In the genomic region with DNA sequence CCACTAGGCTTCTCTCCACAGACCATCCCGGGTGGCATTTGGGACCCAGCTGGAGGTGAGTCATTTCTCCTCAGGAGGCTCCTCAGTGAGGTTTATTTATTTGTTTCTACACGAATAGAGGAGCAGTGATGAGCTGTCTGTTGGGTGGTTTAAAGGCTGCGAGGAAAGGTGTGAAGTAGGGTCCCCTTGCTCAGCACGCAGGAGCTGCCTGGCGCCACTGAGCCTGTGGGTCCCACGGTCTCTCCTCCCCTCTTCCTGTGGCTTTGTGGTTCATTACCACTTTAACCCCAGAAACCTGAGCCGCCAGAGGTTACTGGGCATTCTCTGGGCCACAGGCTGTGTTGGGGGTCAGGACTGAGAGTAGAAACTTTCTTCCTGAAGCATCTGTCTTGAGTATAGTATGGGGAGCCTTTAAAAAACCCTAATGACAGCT, we compare ENCODE assay signal across 9 cellular contexts.
DNase-seq lines count a peak whose midpoint lies in the region; ATAC-seq lines count a peak whose summit lies in the region.
"Had no signal": no experiment of that assay in that cellular context is flagged by ENCODE, and none has a peak within 500 bp of the region (broad histone marks: within the 10 kb centered on the region; RNA-seq: fewer than 3 reads in every experiment).

No MANE protein-coding gene starts in this region.

- peaks cover 7% of the 10 kb centered on the region for H3K36me3 Mint-ChIP-seq in activated naive CD8-positive, alpha-beta T cell treated with anti-CD3 and anti-CD28 coated beads, Interleukin-2, amount 50 U/mL, for 24 hours (ENCODE audit: low read depth)
- peaks cover 27% of the 10 kb centered on the region for H3K36me3 Mint-ChIP-seq in stimulated activated effector memory CD8-positive, alpha-beta T cell treated with anti-CD3 and anti-CD28 coated beads, Interleukin-12 subunit alpha, Interleukin-12 subunit beta, amount 100 ng/mL, for 72 hours

- no peaks in the 10 kb centered on the region for H3K9me3 Mint-ChIP-seq in activated naive CD8-positive, alpha-beta T cell treated with anti-CD3 and anti-CD28 coated beads, Interleukin-2, amount 50 U/mL, for 24 hours
- no peaks in the 10 kb centered on the region for H3K9me3 Mint-ChIP-seq in stimulated activated effector memory CD8-positive, alpha-beta T cell treated with anti-CD3 and anti-CD28 coated beads, Interleukin-12 subunit alpha, Interleukin-12 subunit beta, amount 100 ng/mL, for 72 hours

- H3K4me3 Mint-ChIP-seq in activated naive CD8-positive, alpha-beta T cell treated with anti-CD3 and anti-CD28 coated beads, Interleukin-2, amount 50 U/mL, for 24 hours = no peak overlapping the region
- H3K4me3 Mint-ChIP-seq in stimulated activated effector memory CD8-positive, alpha-beta T cell treated with anti-CD3 and anti-CD28 coated beads, Interleukin-12 subunit alpha, Interleukin-12 subunit beta, amount 100 ng/mL, for 72 hours = no peak overlapping the region
- H3K4me3 Mint-ChIP-seq: B cell had no signal

- H3K4me1 Mint-ChIP-seq in activated naive CD8-positive, alpha-beta T cell treated with anti-CD3 and anti-CD28 coated beads, Interleukin-2, amount 50 U/mL, for 24 hours = peaks cover 50% of the 10 kb centered on the region
- H3K4me1 Mint-ChIP-seq in stimulated activated effector memory CD8-positive, alpha-beta T cell treated with anti-CD3 and anti-CD28 coated beads, Interleukin-12 subunit alpha, Interleukin-12 subunit beta, amount 100 ng/mL, for 72 hours = peaks cover 50% of the 10 kb centered on the region

- DNase-seq in activated CD4-positive, alpha-beta T cell treated with anti-CD3 and anti-CD28 coated beads for 48 hours = peak; percentile 42
- no peak for DNase-seq in activated CD4-positive, alpha-beta T cell treated with anti-CD3 and anti-CD28 coated beads for 4 hours
- DNase-seq in activated naive CD8-positive, alpha-beta T cell treated with anti-CD3 and anti-CD28 coated beads, Interleukin-2, amount 50 U/mL, for 24 hours = peak; percentile 55
- DNase-seq in stimulated activated effector memory CD8-positive, alpha-beta T cell treated with anti-CD3 and anti-CD28 coated beads, Interleukin-12 subunit alpha, Interleukin-12 subunit beta, amount 100 ng/mL, for 72 hours (ENCODE audit: low spot score in 2 of 2) = peak; percentile 29 to 86
- no peak for DNase-seq in NCI-H2107 treated with DMSO at 0.1 percent for 48 hours (lab: John Stamatoyannopoulos, UW; ENCODE audit: unreplicated experiment)
- no peak for DNase-seq in NCI-H510A (lab: John Stamatoyannopoulos, UW)
- DNase-seq in HAP-1 (ENCODE audit: low spot score in 2 of 2) = no peak

- H3K36me3 ChIP-seq in HAP-1 (replicated peaks) = no peaks in the 10 kb centered on the region

- ATAC-seq in HG03442 (IDR thresholded peaks at IDR 0.05; ENCODE audit: unreplicated experiment) = peak; percentile 52
- ATAC-seq in activated naive CD8-positive, alpha-beta T cell treated with anti-CD3 and anti-CD28 coated beads, Interleukin-2, amount 50 U/mL, for 24 hours = peak; percentile 87
- peak; percentile 82 for ATAC-seq in stimulated activated effector memory CD8-positive, alpha-beta T cell treated with anti-CD3 and anti-CD28 coated beads, Interleukin-12 subunit alpha, Interleukin-12 subunit beta, amount 100 ng/mL, for 72 hours

- in situ Hi-C loops in HAP-1 (cut with MboI; ENCODE audit: low sequenced_read_pairs) = no loop called here

- no peaks in the 10 kb centered on the region for H3K9me3 ChIP-seq in HAP-1

- H3K27me3 ChIP-seq in HAP-1 (ENCODE audit: low read depth) = no peaks in the 10 kb centered on the region

- peak overlapping the region; percentile 75 for H3K27ac Mint-ChIP-seq in activated naive CD8-positive, alpha-beta T cell treated with anti-CD3 and anti-CD28 coated beads, Interleukin-2, amount 50 U/mL, for 24 hours
- H3K27ac Mint-ChIP-seq in stimulated activated effector memory CD8-positive, alpha-beta T cell treated with anti-CD3 and anti-CD28 coated beads, Interleukin-12 subunit alpha, Interleukin-12 subunit beta, amount 100 ng/mL, for 72 hours = peak overlapping the region; percentile 64
- H3K27ac Mint-ChIP-seq: B cell had no signal

- H3K27me3 Mint-ChIP-seq in activated naive CD8-positive, alpha-beta T cell treated with anti-CD3 and anti-CD28 coated beads, Interleukin-2, amount 50 U/mL, for 24 hours = peaks cover 10% of the 10 kb centered on the region
- H3K27me3 Mint-ChIP-seq: B cell had no signal

- no peaks in the 10 kb centered on the region for H3K4me1 ChIP-seq in HAP-1

- H3K4me3 ChIP-seq in HAP-1 = no peak overlapping the region

Comparison
In these comparisons a context has a peak if more than half of its experiments do, and no peak if none do; other contexts are left out.
1. DNase-seq: peak in activated CD4-positive, alpha-beta T cell treated with anti-CD3 and anti-CD28 coated beads for 48 hours (single experiment), activated naive CD8-positive, alpha-beta T cell treated with anti-CD3 and anti-CD28 coated beads, Interleukin-2, amount 50 U/mL, for 24 hours (single experiment) and stimulated activated effector memory CD8-positive, alpha-beta T cell treated with anti-CD3 and anti-CD28 coated beads, Interleukin-12 subunit alpha, Interleukin-12 subunit beta, amount 100 ng/mL, for 72 hours (2 of 2); none in activated CD4-positive, alpha-beta T cell treated with anti-CD3 and anti-CD28 coated beads for 4 hours (0 of 2), NCI-H2107 treated with DMSO at 0.1 percent for 48 hours (single experiment), NCI-H510A (single experiment) and HAP-1 (0 of 2).
2. Peak in every context shown above with its lines, with median percentiles within 50 percentile points of each other: ATAC-seq.